Comparison of ENCODE assay signal across 19 cellular contexts in genomic region chr9:136684339-136684738, GRCh38. TPM values are rescaled to one million over a fixed set of nuclear protein-coding genes. Genes with fewer than 3 reads are reported as not detected.
DNase-seq lines count a peak whose midpoint lies in the region; TF ChIP-seq lines count a peak whose summit lies in the region.
"Had no signal": no experiment of that assay in that cellular context is flagged by ENCODE, and none has a peak within 500 bp of the region (broad histone marks: within the 10 kb centered on the region; RNA-seq: fewer than 3 reads in every experiment).

No MANE protein-coding gene starts in this region.

- H3K9ac ChIP-seq in BLaER1: peak overlapping the region; percentile 93
- H3K9ac ChIP-seq: GM23248 had no signal

- H3K27ac ChIP-seq in BLaER1 (peak overlapping the region; percentile 94), WERI-Rb-1 (peak overlapping the region; percentile 32)
- H3K27ac ChIP-seq: GM23248 had no signal

- H3K36me3 ChIP-seq in BLaER1 (peaks cover 24% of the 10 kb centered on the region), WERI-Rb-1 (peaks cover 3% of the 10 kb centered on the region)

- H3K27me3 ChIP-seq in BLaER1 (no peaks in the 10 kb centered on the region), WERI-Rb-1 (ENCODE audit: insufficient read depth, low read depth, severe bottlenecking) (no peaks in the 10 kb centered on the region)

- no peaks in the 10 kb centered on the region for H3K9me3 Mint-ChIP-seq in neural crest cell
- no peaks in the 10 kb centered on the region for H3K9me3 Mint-ChIP-seq in activated T-cell treated with anti-CD3 and anti-CD28 coated beads, Interleukin-2, amount 50 U/mL, for 24 hours
- H3K9me3 Mint-ChIP-seq: CD4-positive, alpha-beta memory T cell; H9; HFFc6 had no signal

- H3K9me3 ChIP-seq in BLaER1 (no peaks in the 10 kb centered on the region), WERI-Rb-1 (ENCODE audit: severe bottlenecking) (no peaks in the 10 kb centered on the region)

- DNase-seq in WERI-Rb-1 (no peak), neural crest cell (ENCODE audit: low read depth, low spot score) (no peak), putamen (ENCODE audit: low spot score) (no peak), OCI-M1 (lab: John Stamatoyannopoulos, UW) (no peak)
- no peak for DNase-seq in activated T-cell treated with anti-CD3 and anti-CD28 coated beads, Interleukin-2, amount 50 U/mL, for 24 hours
- DNase-seq: C1 segment of cervical spinal cord; CD4-positive, alpha-beta memory T cell; COR-L47; GM23248; H9; HFFc6; KG1; MM.1S; NCI-H2029; NCI-H526 treated with DMSO at 0.1 percent for 48 hours; SHP77 had no signal

- H3K4me1 ChIP-seq in BLaER1: peaks cover 87% of the 10 kb centered on the region

- peaks cover 6% of the 10 kb centered on the region for H3K4me1 Mint-ChIP-seq in neural crest cell
- H3K4me1 Mint-ChIP-seq in activated T-cell treated with anti-CD3 and anti-CD28 coated beads, Interleukin-2, amount 50 U/mL, for 24 hours (ENCODE audit: low read depth): peaks cover 6% of the 10 kb centered on the region

- H3K4me3 ChIP-seq in BLaER1 (peak overlapping the region; percentile 94; the same call in 1 of the 2 replicates), WERI-Rb-1 (ENCODE audit: low read depth, low read length) (no peak overlapping the region)
- H3K4me3 ChIP-seq: GM23248 had no signal

- peak overlapping the region; percentile 27 for H3K4me3 Mint-ChIP-seq in neural crest cell
- no peak overlapping the region for H3K4me3 Mint-ChIP-seq in activated T-cell treated with anti-CD3 and anti-CD28 coated beads, Interleukin-2, amount 50 U/mL, for 24 hours
- H3K4me3 Mint-ChIP-seq: CD4-positive, alpha-beta memory T cell; H9; HFFc6 had no signal

- TF ChIP-seq CTCF in WERI-Rb-1 (IDR thresholded peaks at IDR 0.05; ENCODE audit: low read depth, low read length) (no peak), neural crest cell (conservative IDR thresholded peaks at IDR 0.05) (no peak)

- H3K4me2 ChIP-seq in BLaER1: peak overlapping the region; percentile 100

- H4K20me1 ChIP-seq in BLaER1: peaks cover 71% of the 10 kb centered on the region

- H3K36me3 Mint-ChIP-seq in neural crest cell (ENCODE audit: low read depth): no peaks in the 10 kb centered on the region
- H3K36me3 Mint-ChIP-seq in activated T-cell treated with anti-CD3 and anti-CD28 coated beads, Interleukin-2, amount 50 U/mL, for 24 hours (ENCODE audit: low read depth): no peaks in the 10 kb centered on the region
- H3K36me3 Mint-ChIP-seq: CD4-positive, alpha-beta memory T cell had no signal

- H3K27ac Mint-ChIP-seq in neural crest cell (ENCODE audit: unreplicated experiment): no peak overlapping the region
- no peak overlapping the region for H3K27ac Mint-ChIP-seq in activated T-cell treated with anti-CD3 and anti-CD28 coated beads, Interleukin-2, amount 50 U/mL, for 24 hours
- H3K27ac Mint-ChIP-seq: H9, HFFc6 had no signal

- H3K27me3 Mint-ChIP-seq in neural crest cell (ENCODE audit: low read depth): peaks cover 23% of the 10 kb centered on the region
- H3K27me3 Mint-ChIP-seq in activated T-cell treated with anti-CD3 and anti-CD28 coated beads, Interleukin-2, amount 50 U/mL, for 24 hours: peaks cover 4% of the 10 kb centered on the region
- H3K27me3 Mint-ChIP-seq: CD4-positive, alpha-beta memory T cell had no signal

RNA-seq across cellular contexts. Expression of gene AGPAT2, which starts 2.9 kb away (rescaled TPM):
- 18.4 and 19.0 TPM in 2 replicates for total RNA-seq in neural crest cell

RNA-seq across cellular contexts. Expression of gene EGFL7, which starts 21.6 kb away (rescaled TPM):
- total RNA-seq in neural crest cell: 14.1 and 16.8 TPM in 2 replicates
- total RNA-seq: CD4-positive, alpha-beta memory T cell had no signal

RNA-seq across cellular contexts. Expression of gene DIPK1B, which starts 28.0 kb away (rescaled TPM):
- 46.3 and 49.2 TPM in 2 replicates for total RNA-seq in neural crest cell
- total RNA-seq: CD4-positive, alpha-beta memory T cell; GM23248; HFFc6 had no signal

RNA-seq across cellular contexts. Expression of gene LCN10, which starts 58.4 kb away (rescaled TPM):
- not detected in 2 replicates for total RNA-seq in neural crest cell
- total RNA-seq: A172, GM23248, HFFc6, NCI-H460 had no signal
